In the genomic region with DNA sequence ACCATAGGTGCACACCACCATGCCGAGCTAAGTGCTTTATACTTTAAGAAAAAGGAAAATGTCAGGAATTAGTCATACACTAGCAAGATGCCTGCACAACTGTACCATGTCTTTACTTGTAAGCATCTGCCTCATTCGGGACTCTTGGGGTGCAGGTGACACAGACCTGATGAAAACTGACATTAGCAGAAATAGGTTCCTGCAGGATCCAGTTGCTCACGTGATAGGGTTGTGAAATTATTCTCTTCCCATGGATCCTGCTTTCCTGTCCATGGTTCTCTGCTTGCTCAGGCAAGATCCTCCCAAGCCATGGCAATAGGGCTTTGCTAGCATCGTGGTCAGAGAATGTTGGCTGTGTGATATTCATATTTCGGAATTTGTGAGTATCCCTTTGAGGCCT, we compare ENCODE assay signal across 28 cellular contexts. TPM values are rescaled to one million over a fixed set of nuclear protein-coding genes. Genes with fewer than 3 reads are reported as not detected.
"Had no signal": no experiment of that assay in that cellular context is flagged by ENCODE, and none has a peak within 500 bp of the region (broad histone marks: within the 10 kb centered on the region; RNA-seq: fewer than 3 reads in every experiment).

No MANE protein-coding gene starts in this region.

- H3K9me3 ChIP-seq: colonic mucosa had no signal

- H3K4me1 ChIP-seq: colonic mucosa, esophagus squamous epithelium, heart right ventricle, left lung, lower lobe of right lung had no signal

- H3K27ac ChIP-seq: colonic mucosa, epithelial cell of prostate, esophagus squamous epithelium, heart right ventricle, left lung, lower lobe of right lung had no signal

- H3K4me1 Mint-ChIP-seq: memory B cell had no signal

- H3K27ac Mint-ChIP-seq: dendritic cell treated with granulocyte-macrophage colony-stimulating factor and Interleukin-4, amounts not matched to agents 40 ng/mL and 50 ng/mL, for 4 days; memory B cell had no signal

- H3K36me3 ChIP-seq: colonic mucosa, esophagus squamous epithelium, heart right ventricle, left lung, lower lobe of right lung had no signal

- H3K27me3 ChIP-seq: colonic mucosa, esophagus squamous epithelium, left lung had no signal

- ATAC-seq: esophagus mucosa, heart right ventricle, left cardiac atrium, left lung, left ventricle myocardium superior, lower lobe of right lung had no signal

- DNase-seq: cerebellar nuclear complex; colonic mucosa; cortex of kidney; effector CD4-positive, alpha-beta T cell; effector memory CD4-positive, alpha-beta T cell; erythroblast; esophagus squamous epithelium; foreskin fibroblast; glutamatergic neuron; heart right ventricle; hippocampal formation; left cardiac atrium; left lung; left ventricle myocardium superior; lower lobe of right lung; mesendoderm; midbrain had no signal

- H3K4me3 ChIP-seq: colonic mucosa, esophagus squamous epithelium, heart right ventricle, left lung, lower lobe of right lung had no signal

- H3K4me3 Mint-ChIP-seq: dendritic cell treated with granulocyte-macrophage colony-stimulating factor and Interleukin-4, amounts not matched to agents 40 ng/mL and 50 ng/mL, for 4 days; memory B cell had no signal

- H3K9me3 Mint-ChIP-seq: dendritic cell treated with granulocyte-macrophage colony-stimulating factor and Interleukin-4, amounts not matched to agents 40 ng/mL and 50 ng/mL, for 4 days had no signal

- H3K36me3 Mint-ChIP-seq: memory B cell had no signal

RNA-seq across cellular contexts. Expression of a gene that starts 10.2 kb away (rescaled TPM):
- total RNA-seq: chondrocyte, endothelial cell of umbilical vein, esophagus mucosa, glomerular endothelial cell, heart right ventricle, kidney epithelial cell, left cardiac atrium, left lung, left ventricle myocardium superior, lower lobe of right lung, mononuclear cell, mucosa of gallbladder had no signal
- polyA plus RNA-seq: endothelial cell of umbilical vein, heart right ventricle, keratinocyte had no signal
